In the genomic region with DNA sequence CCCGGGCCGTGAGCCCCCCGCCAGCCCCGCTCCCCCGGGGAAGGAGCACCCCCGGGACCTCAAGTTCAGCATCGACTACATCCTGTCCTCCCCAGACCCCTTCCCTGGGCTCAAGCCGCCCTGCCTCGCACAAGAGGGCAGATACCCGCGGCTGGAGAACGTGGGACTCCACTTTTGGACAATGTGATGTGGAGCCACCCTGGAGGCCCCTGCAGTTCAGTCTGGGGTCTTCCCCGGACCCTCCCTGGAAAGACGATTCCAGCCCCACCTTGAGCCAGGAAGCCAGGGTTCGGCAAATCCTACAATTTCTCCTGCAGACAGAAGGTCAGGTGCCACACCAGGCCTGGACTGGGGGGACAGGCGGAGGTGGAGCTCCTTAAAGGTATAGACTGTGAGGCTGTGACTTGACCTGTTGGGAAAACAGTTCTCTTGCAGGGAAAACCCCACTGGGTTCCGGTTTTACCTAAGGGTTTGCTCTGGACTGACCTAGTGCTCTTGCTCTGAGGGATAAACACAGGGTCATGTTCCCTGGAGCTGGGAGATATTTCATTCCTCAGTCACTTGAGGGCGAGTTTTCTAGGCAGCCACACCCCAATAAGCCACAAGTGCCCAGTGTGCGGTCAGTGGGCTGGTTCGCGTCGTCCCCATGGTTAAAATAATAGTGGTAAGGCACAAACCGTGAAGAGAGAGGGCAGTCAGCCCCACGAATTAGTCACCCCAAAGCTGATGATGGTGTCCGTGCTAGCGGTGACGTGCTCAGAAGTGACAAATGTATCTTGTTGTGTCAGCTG, we compare ENCODE assay signal across 1 cellular context.
TF ChIP-seq lines count a peak whose summit lies in the region.

No MANE protein-coding gene starts in this region.

TF ChIP-seq in GM23338, 12 proteins besides CTCF, POLR2A, EP300 and RAD21:
- TF ChIP-seq, protein P1, sequence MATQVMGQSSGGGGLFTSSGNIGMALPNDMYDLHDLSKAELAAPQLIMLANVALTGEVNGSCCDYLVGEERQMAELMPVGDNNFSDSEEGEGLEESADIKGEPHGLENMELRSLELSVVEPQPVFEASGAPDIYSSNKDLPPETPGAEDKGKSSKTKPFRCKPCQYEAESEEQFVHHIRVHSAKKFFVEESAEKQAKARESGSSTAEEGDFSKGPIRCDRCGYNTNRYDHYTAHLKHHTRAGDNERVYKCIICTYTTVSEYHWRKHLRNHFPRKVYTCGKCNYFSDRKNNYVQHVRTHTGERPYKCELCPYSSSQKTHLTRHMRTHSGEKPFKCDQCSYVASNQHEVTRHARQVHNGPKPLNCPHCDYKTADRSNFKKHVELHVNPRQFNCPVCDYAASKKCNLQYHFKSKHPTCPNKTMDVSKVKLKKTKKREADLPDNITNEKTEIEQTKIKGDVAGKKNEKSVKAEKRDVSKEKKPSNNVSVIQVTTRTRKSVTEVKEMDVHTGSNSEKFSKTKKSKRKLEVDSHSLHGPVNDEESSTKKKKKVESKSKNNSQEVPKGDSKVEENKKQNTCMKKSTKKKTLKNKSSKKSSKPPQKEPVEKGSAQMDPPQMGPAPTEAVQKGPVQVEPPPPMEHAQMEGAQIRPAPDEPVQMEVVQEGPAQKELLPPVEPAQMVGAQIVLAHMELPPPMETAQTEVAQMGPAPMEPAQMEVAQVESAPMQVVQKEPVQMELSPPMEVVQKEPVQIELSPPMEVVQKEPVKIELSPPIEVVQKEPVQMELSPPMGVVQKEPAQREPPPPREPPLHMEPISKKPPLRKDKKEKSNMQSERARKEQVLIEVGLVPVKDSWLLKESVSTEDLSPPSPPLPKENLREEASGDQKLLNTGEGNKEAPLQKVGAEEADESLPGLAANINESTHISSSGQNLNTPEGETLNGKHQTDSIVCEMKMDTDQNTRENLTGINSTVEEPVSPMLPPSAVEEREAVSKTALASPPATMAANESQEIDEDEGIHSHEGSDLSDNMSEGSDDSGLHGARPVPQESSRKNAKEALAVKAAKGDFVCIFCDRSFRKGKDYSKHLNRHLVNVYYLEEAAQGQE (IDR thresholded peaks at IDR 0.05; ENCODE audit: unreplicated experiment): no peak
- TF ChIP-seq EZH2 (IDR thresholded peaks at IDR 0.05; ENCODE audit: low read depth, unreplicated experiment) (no peak), ZNF331 (CRISPR knock-in tag; IDR thresholded peaks at IDR 0.05; ENCODE audit: low read depth) (no peak), NANOG (IDR thresholded peaks at IDR 0.05; ENCODE audit: borderline replicate concordance) (no peak), ZNF114 (CRISPR knock-in tag; IDR thresholded peaks at IDR 0.05) (no peak), CREB1 (CRISPR knock-in tag; IDR thresholded peaks at IDR 0.05; ENCODE audit: low read depth) (no peak), JUNB (IDR thresholded peaks at IDR 0.05; ENCODE audit: unreplicated experiment) (no peak), STAT1 (IDR thresholded peaks at IDR 0.05; ENCODE audit: unreplicated experiment) (no peak), POLR2AphosphoS5 (IDR thresholded peaks at IDR 0.05; ENCODE audit: low read depth) (no peak), EZH2phosphoT487 (IDR thresholded peaks at IDR 0.05; ENCODE audit: unreplicated experiment) (no peak)
- TF ChIP-seq, protein P2, sequence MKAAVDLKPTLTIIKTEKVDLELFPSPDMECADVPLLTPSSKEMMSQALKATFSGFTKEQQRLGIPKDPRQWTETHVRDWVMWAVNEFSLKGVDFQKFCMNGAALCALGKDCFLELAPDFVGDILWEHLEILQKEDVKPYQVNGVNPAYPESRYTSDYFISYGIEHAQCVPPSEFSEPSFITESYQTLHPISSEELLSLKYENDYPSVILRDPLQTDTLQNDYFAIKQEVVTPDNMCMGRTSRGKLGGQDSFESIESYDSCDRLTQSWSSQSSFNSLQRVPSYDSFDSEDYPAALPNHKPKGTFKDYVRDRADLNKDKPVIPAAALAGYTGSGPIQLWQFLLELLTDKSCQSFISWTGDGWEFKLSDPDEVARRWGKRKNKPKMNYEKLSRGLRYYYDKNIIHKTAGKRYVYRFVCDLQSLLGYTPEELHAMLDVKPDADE (IDR thresholded peaks at IDR 0.05): no peak
- TF ChIP-seq, protein P3, sequence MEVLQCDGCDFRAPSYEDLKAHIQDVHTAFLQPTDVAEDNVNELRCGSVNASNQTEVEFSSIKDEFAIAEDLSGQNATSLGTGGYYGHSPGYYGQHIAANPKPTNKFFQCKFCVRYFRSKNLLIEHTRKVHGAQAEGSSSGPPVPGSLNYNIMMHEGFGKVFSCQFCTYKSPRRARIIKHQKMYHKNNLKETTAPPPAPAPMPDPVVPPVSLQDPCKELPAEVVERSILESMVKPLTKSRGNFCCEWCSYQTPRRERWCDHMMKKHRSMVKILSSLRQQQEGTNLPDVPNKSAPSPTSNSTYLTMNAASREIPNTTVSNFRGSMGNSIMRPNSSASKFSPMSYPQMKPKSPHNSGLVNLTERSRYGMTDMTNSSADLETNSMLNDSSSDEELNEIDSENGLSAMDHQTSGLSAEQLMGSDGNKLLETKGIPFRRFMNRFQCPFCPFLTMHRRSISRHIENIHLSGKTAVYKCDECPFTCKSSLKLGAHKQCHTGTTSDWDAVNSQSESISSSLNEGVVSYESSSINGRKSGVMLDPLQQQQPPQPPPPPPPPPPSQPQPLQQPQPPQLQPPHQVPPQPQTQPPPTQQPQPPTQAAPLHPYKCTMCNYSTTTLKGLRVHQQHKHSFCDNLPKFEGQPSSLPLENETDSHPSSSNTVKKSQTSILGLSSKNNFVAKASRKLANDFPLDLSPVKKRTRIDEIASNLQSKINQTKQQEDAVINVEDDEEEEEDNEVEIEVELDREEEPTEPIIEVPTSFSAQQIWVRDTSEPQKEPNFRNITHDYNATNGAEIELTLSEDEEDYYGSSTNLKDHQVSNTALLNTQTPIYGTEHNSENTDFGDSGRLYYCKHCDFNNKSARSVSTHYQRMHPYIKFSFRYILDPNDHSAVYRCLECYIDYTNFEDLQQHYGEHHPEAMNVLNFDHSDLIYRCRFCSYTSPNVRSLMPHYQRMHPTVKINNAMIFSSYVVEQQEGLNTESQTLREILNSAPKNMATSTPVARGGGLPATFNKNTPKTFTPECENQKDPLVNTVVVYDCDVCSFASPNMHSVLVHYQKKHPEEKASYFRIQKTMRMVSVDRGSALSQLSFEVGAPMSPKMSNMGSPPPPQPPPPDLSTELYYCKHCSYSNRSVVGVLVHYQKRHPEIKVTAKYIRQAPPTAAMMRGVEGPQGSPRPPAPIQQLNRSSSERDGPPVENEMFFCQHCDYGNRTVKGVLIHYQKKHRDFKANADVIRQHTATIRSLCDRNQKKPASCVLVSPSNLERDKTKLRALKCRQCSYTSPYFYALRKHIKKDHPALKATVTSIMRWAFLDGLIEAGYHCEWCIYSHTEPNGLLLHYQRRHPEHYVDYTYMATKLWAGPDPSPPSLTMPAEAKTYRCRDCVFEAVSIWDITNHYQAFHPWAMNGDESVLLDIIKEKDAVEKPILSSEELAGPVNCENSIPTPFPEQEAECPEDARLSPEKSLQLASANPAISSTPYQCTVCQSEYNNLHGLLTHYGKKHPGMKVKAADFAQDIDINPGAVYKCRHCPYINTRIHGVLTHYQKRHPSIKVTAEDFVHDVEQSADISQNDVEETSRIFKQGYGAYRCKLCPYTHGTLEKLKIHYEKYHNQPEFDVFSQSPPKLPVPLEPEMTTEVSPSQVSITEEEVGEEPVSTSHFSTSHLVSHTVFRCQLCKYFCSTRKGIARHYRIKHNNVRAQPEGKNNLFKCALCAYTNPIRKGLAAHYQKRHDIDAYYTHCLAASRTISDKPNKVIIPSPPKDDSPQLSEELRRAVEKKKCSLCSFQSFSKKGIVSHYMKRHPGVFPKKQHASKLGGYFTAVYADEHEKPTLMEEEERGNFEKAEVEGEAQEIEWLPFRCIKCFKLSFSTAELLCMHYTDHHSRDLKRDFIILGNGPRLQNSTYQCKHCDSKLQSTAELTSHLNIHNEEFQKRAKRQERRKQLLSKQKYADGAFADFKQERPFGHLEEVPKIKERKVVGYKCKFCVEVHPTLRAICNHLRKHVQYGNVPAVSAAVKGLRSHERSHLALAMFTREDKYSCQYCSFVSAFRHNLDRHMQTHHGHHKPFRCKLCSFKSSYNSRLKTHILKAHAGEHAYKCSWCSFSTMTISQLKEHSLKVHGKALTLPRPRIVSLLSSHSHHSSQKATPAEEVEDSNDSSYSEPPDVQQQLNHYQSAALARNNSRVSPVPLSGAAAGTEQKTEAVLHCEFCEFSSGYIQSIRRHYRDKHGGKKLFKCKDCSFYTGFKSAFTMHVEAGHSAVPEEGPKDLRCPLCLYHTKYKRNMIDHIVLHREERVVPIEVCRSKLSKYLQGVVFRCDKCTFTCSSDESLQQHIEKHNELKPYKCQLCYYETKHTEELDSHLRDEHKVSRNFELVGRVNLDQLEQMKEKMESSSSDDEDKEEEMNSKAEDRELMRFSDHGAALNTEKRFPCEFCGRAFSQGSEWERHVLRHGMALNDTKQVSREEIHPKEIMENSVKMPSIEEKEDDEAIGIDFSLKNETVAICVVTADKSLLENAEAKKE (CRISPR knock-in tag; IDR thresholded peaks at IDR 0.05): no peak
